Comparison of ENCODE assay signal across 7 cellular contexts in the genomic region with DNA sequence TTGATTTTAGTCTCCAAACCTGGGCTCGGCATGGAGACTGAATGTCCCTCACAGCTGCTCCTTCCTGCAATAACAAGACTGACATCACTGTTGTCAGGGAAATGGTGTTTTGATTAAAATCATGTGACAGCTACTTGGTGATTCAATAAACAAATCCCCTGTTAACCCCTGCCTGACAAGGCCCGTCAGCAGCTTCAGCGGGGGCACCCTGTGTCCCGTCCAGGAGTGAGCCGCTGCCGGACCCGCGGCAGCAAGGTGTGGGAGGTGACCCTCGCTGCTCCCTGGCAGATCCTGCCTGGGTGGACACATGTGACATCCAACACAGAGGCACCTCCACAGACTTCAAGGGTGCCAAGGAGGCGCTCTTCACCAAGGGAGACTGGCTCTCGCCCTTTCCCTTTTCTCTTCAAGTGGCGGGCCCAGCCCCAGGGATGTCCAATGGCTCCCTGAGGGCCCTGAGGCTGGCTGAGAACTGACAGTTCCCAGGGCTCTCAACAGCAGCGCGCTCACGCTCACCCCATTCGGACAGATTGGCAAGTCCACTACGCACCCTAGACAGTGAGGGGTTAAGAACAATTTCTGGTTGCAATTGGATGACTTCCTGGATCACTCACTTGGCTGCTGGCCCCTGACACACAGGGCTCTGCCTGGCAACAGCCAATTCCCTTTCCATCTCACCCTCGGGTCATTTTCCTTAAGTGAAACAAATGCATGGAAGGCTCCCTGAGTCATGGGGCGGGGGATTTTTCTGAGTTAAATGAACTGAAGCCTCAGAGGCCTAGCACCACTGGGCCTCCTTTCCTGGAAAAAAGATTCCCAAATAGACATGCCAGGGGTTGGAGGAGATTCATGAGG. TPM values are rescaled to one million over a fixed set of nuclear protein-coding genes. Genes with fewer than 3 reads are reported as not detected.
A peak's percentile ranks its signal among the peaks of the same experiment; 100 is the strongest.
DNase-seq lines count a peak whose midpoint lies in the region; ATAC-seq, FAIRE-seq and TF ChIP-seq lines count a peak whose summit lies in the region.

No MANE protein-coding gene starts in this region.

- peaks cover 0 to 12% (median 0%) of the 10 kb centered on the region in 3 donors for H3K36me3 ChIP-seq in Peyer's patch
- H3K36me3 ChIP-seq in endothelial cell of umbilical vein (ENCODE audit: control insufficient read depth in 2 of 2, extremely low read depth in 1 of 2, insufficient read depth in 2 of 2, low read length in 2 of 2) = no peaks in the 10 kb centered on the region
- H3K36me3 ChIP-seq in upper lobe of left lung = peaks cover 0 to 5% (median 2%) of the 10 kb centered on the region in 4 donors

- H3K4me1 ChIP-seq in Peyer's patch (peaks cover 0 to 64% (median 0%) of the 10 kb centered on the region in 4 donors), endothelial cell of umbilical vein (ENCODE audit: control insufficient read depth, extremely low read depth, insufficient read depth, low read length) (peaks cover 59% of the 10 kb centered on the region), upper lobe of left lung (peaks cover 51 to 78% (median 66%) of the 10 kb centered on the region in 4 donors)

- no peak for TF ChIP-seq POLR2A in Peyer's patch (IDR thresholded peaks at IDR 0.05)
- TF ChIP-seq POLR2A in endothelial cell of umbilical vein (IDR thresholded peaks at IDR 0.05; ENCODE audit: low read depth, low read length) = peak; percentile 67
- TF ChIP-seq POLR2A in upper lobe of left lung (IDR thresholded peaks at IDR 0.05) = peak in 2 of 4 donors; percentile 29 to 37

- H3K9ac ChIP-seq in endothelial cell of umbilical vein (replicated peaks; ENCODE audit: extremely low read depth, insufficient read depth, low read length) = peak overlapping the region; percentile 72

- POLR2A ChIA-PET in endothelial cell of umbilical vein (lab: Charles Lee) = interaction anchor here (1.0 kb wide), 1 partner anchor 31 kb away, joined by 5 read pairs; the partner anchor contains the start of gene PPP2R1B

- TF ChIP-seq CTCF in Peyer's patch (IDR thresholded peaks at IDR 0.05) (no peak), endothelial cell of umbilical vein (IDR thresholded peaks at IDR 0.05; ENCODE audit: extremely low read depth in 1 of 2, insufficient read depth in 1 of 2, low read depth in 1 of 2, low read length in 2 of 2) (no peak), upper lobe of left lung (IDR thresholded peaks at IDR 0.05) (no peak)

- H3K9me1 ChIP-seq in endothelial cell of umbilical vein (replicated peaks; ENCODE audit: control insufficient read depth, extremely low read depth, insufficient read depth, low read length) = no peaks in the 10 kb centered on the region

- BruUV-seq in endothelial cell of umbilical vein (replicated peaks; lab: Mats Ljungman, UMichigan) = no TSS peak

- no peak overlapping the region for H2AFZ ChIP-seq in endothelial cell of umbilical vein (ENCODE audit: low read depth, low read length)

- no peaks in the 10 kb centered on the region for H3K79me2 ChIP-seq in endothelial cell of umbilical vein (ENCODE audit: control insufficient read depth, insufficient read depth, low read length)

- intact Hi-C loops in endothelial cell of umbilical vein (cut with micrococcal nuclease) = loop anchor here (1.0 kb wide), 4 partner anchors 17 to 133 kb away; partner anchors contain the start of genes PPP2R1B and SIK2

- WGBS in upper lobe of left lung, 2 donors = 57 to 60% methylated on average over 12 to 19 of the region's 19 CpGs

- dilution Hi-C loops in endothelial cell of umbilical vein (cut with MboI; ENCODE audit: extremely low pct_ligation_motif_present, low sequenced_read_pairs) = no loop called here

- peak overlapping the region in 3 of 4 donors; percentile 9 to 46 (median 35) for H3K4me3 ChIP-seq in Peyer's patch
- no peak overlapping the region for H3K4me3 ChIP-seq in endothelial cell of umbilical vein (replicated peaks in 1 of 3; ENCODE audit: insufficient read depth in 1 of 3, low read depth in 1 of 3, low read length in 3 of 3)
- H3K4me3 ChIP-seq in upper lobe of left lung = peak overlapping the region in 3 of 4 donors; percentile 23 to 41 (median 33)

- TF ChIP-seq EP300 in upper lobe of left lung (IDR thresholded peaks at IDR 0.05) = peak in 3 of 4 donors; percentile 66 to 83 (median 82)

- H3K27ac ChIP-seq in Peyer's patch = peak overlapping the region; percentile 75 to 96 (median 88)
- peak overlapping the region; percentile 85 for H3K27ac ChIP-seq in endothelial cell of umbilical vein (ENCODE audit: insufficient read depth, low read depth, low read length)
- H3K27ac ChIP-seq in upper lobe of left lung = peak overlapping the region; percentile 89 to 98 (median 91)

- H3K27me3 ChIP-seq in Peyer's patch = no peaks in the 10 kb centered on the region
- H3K27me3 ChIP-seq in endothelial cell of umbilical vein (ENCODE audit: control insufficient read depth in 2 of 2, insufficient read depth in 2 of 2, low read length in 2 of 2) = no peaks in the 10 kb centered on the region
- no peaks in the 10 kb centered on the region for H3K27me3 ChIP-seq in upper lobe of left lung

- peak; percentile 74 to 83 for ATAC-seq in upper lobe of left lung (ENCODE audit: low FRiP score in 2 of 2)

- H3K4me2 ChIP-seq in endothelial cell of umbilical vein (ENCODE audit: insufficient read depth, low read length) = peak overlapping the region; percentile 34

- peak; percentile 78 for DNase-seq in HT-29 (ENCODE audit: low spot score)
- DNase-seq in Peyer's patch = peak in 1 of 3 donors; percentile 73
- DNase-seq in endothelial cell of umbilical vein (ENCODE audit: low read depth, low spot score) = peak; percentile 98
- peak; percentile 94 for DNase-seq in midbrain (lab: John Stamatoyannopoulos, UW)
- peak; percentile 58 to 82 for DNase-seq in upper lobe of left lung
- no peak for DNase-seq in effector CD4-positive, alpha-beta T cell
- DNase-seq in NCI-H524 treated with DMSO at 0.1 percent for 48 hours (lab: John Stamatoyannopoulos, UW) = no peak

- peak; percentile 96 for FAIRE-seq in endothelial cell of umbilical vein (lab: Jason Lieb, UNC)

- CTCF ChIA-PET in endothelial cell of umbilical vein (lab: Charles Lee) = interaction anchor here (0.8 to 3.3 kb wide), 6 partner anchors 17 to 133 kb away, joined by 3 to 35 read pairs (median 4); partner anchors contain the start of gene PPP2R1B

- H3K9me3 ChIP-seq in Peyer's patch (no peaks in the 10 kb centered on the region), endothelial cell of umbilical vein (replicated peaks; ENCODE audit: control insufficient read depth, insufficient read depth, low read length) (no peaks in the 10 kb centered on the region), upper lobe of left lung (no peaks in the 10 kb centered on the region)

- no peaks in the 10 kb centered on the region for H4K20me1 ChIP-seq in endothelial cell of umbilical vein (replicated peaks; ENCODE audit: control insufficient read depth, extremely low read depth, insufficient read depth, low read length)

TF ChIP-seq in endothelial cell of umbilical vein, 7 proteins besides CTCF, POLR2A, EP300 and RAD21:
- TF ChIP-seq EZH2 (IDR thresholded peaks at IDR 0.05; ENCODE audit: borderline replicate concordance, low read depth, low read length, severe bottlenecking) = no peak
- no peak for TF ChIP-seq MYC (IDR thresholded peaks at IDR 0.05; ENCODE audit: low read depth, low read length)
- no peak for TF ChIP-seq GATA2 (IDR thresholded peaks at IDR 0.05; ENCODE audit: insufficient read depth, insufficient read length, low read depth, low read length)
- peak; percentile 65 for TF ChIP-seq JUN (IDR thresholded peaks at IDR 0.05; ENCODE audit: borderline replicate concordance, insufficient read depth, insufficient read length, low read depth)
- TF ChIP-seq POLR2AphosphoS5 (IDR thresholded peaks at IDR 0.05; ENCODE audit: insufficient read depth, low read depth, low read length) = peak; percentile 60
- peak; percentile 57 for TF ChIP-seq FOS (IDR thresholded peaks at IDR 0.05; ENCODE audit: borderline replicate concordance, insufficient read depth, low read length)
- TF ChIP-seq MAX (IDR thresholded peaks at IDR 0.05; ENCODE audit: insufficient read depth, insufficient read length) = peak; percentile 37

RNA-seq across cellular contexts. Expression of gene PPP2R1B, which starts 30.7 kb away (rescaled TPM):
- 25.9 and 28.7 TPM in 2 replicates for total RNA-seq in HT-29 (2014; rRNA removed; shearing (Covaris generic))
- total RNA-seq in Peyer's patch (10 to 100 TPM; 25.6 to 51.8 (median 41.7) TPM), endothelial cell of umbilical vein (42.7 and 50.8 TPM in 2 replicates), upper lobe of left lung (10 to 100 TPM; 11.3 to 31.8 (median 22.0) TPM)
- polyA plus RNA-seq in endothelial cell of umbilical vein = 17.0 and 18.0 TPM in 2 replicates
- polyA plus RNA-seq in endothelial cell of umbilical vein (2011; cell fraction: cytosol; rRNA removed) = 20.0 and 22.9 TPM in 2 replicates
- polyA plus RNA-seq in endothelial cell of umbilical vein (2011; cell fraction: nucleus; rRNA removed) = 32.5 and 32.7 TPM in 2 replicates
- 31.6 and 33.7 TPM in 2 replicates for polyA plus RNA-seq in endothelial cell of umbilical vein (2012)
- polyA minus RNA-seq in endothelial cell of umbilical vein = 59.6 and 61.0 TPM in 2 replicates
- 16.8 TPM for polyA minus RNA-seq in endothelial cell of umbilical vein (2011; cell fraction: cytosol; rRNA and poly(A)+ RNA removed)
- polyA minus RNA-seq in endothelial cell of umbilical vein (2011; cell fraction: nucleus; rRNA and poly(A)+ RNA removed) = 28.8 and 45.3 TPM in 2 replicates

Comparison
In these comparisons a context has a peak if more than half of its experiments do, and no peak if none do; other contexts are left out.
1. DNase-seq: peak in HT-29 (single experiment), endothelial cell of umbilical vein (single experiment), midbrain (single experiment) and upper lobe of left lung (2 of 2); none in effector CD4-positive, alpha-beta T cell (single experiment) and NCI-H524 treated with DMSO at 0.1 percent for 48 hours (single experiment).
2. H3K4me3 ChIP-seq: peak in Peyer's patch (3 of 4) and upper lobe of left lung (3 of 4); none in endothelial cell of umbilical vein (0 of 3).
3. Peak in every context shown above with its lines, with median percentiles within 50 percentile points of each other: H3K27ac ChIP-seq.